In the genomic region with DNA sequence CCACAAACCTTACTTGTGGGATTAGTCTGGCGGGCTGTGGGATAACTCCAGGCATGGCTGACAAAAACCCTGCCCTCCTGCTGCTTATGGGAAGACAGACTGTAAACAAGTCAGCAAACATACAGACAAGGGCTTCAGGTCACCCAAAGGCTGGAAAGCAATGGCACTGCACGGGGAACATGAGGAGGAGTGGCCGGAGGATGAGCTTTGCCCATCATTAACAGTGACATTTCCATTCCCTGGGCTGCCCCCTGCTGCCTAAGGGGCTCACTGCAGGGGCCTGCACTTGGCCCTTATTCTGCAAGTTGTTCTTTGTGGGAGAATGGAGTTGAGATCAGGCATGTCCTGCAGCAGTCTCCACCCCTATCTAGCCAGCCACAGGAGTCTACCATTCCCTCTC, we compare ENCODE assay signal across 11 cellular contexts.
A peak's percentile ranks its signal among the peaks of the same experiment; 100 is the strongest.
DNase-seq lines count a peak whose midpoint lies in the region; ATAC-seq and TF ChIP-seq lines count a peak whose summit lies in the region.
"Had no signal": no experiment of that assay in that cellular context is flagged by ENCODE, and none has a peak within 500 bp of the region (broad histone marks: within the 10 kb centered on the region; RNA-seq: fewer than 3 reads in every experiment).

No MANE protein-coding gene starts in this region.

- 32% methylated on average over 3 of the region's 3 CpGs for WGBS in smooth muscle cell (ENCODE audit: low lambda C conversion rate)

- no peaks in the 10 kb centered on the region for H3K4me1 ChIP-seq in smooth muscle cell (ENCODE audit: low read depth)

- TF ChIP-seq CTCF in NB4 (IDR thresholded peaks at IDR 0.05; ENCODE audit: low read depth, low read length): peak; percentile 49
- TF ChIP-seq CTCF in smooth muscle cell (IDR thresholded peaks at IDR 0.05; ENCODE audit: borderline replicate concordance, insufficient read depth, poor library complexity, severe bottlenecking): peak; percentile 29
- no peak for TF ChIP-seq CTCF in GM10248 (IDR thresholded peaks at IDR 0.05; ENCODE audit: control extremely low read depth, extremely low read depth, low read depth, missing control alignments)

- H4K20me1 ChIP-seq in smooth muscle cell (ENCODE audit: low read depth): no peaks in the 10 kb centered on the region

- peak; percentile 69 for DNase-seq in NCI-H2227 (lab: John Stamatoyannopoulos, UW; ENCODE audit: unreplicated experiment)
- DNase-seq in NCI-H2227 treated with DMSO at 0.1 percent for 48 hours (lab: John Stamatoyannopoulos, UW): no peak
- DNase-seq in NB4 (ENCODE audit: low read depth): peak; percentile 16
- DNase-seq in germinal center (ENCODE audit: low spot score): peak; percentile 21
- DNase-seq in smooth muscle cell (lab: John Stamatoyannopoulos, UW; ENCODE audit: unreplicated experiment): no peak
- no peak for DNase-seq in GM10248 (ENCODE audit: extremely low spot score)
- DNase-seq: activated naive CD4-positive, alpha-beta T cell treated with anti-CD3 and anti-CD28 coated beads, Interleukin-2, amount 10 ng/mL, durations not matched to agents 7 days and 5 days; NCI-H187 had no signal

- TF ChIP-seq POLR2A in NB4 (IDR thresholded peaks at IDR 0.05; ENCODE audit: extremely low read depth, insufficient read length): no peak

- no peaks in the 10 kb centered on the region for H3K79me2 ChIP-seq in smooth muscle cell (ENCODE audit: low read depth)

- H3K4me3 ChIP-seq in NB4 (ENCODE audit: low read depth, low read length) (no peak overlapping the region), smooth muscle cell (no peak overlapping the region)

- CTCF ChIA-PET in GM10248 (lab: Yijun Ruan, JAX): interaction anchor here (1.3 kb wide), 1 partner anchor 222 kb away, joined by 3 read pairs; no protein-coding TSS in a partner anchor

- no peak overlapping the region for H3K9ac ChIP-seq in smooth muscle cell (ENCODE audit: low read depth)

- H3K27me3 ChIP-seq in smooth muscle cell (ENCODE audit: low read depth): no peaks in the 10 kb centered on the region

- no peaks in the 10 kb centered on the region for H3F3A ChIP-seq in smooth muscle cell (ENCODE audit: low read depth)

- H3K9me3 ChIP-seq in smooth muscle cell (replicated peaks; ENCODE audit: low read depth): no peaks in the 10 kb centered on the region

- no peaks in the 10 kb centered on the region for H3K36me3 ChIP-seq in smooth muscle cell (ENCODE audit: low read depth)

- POLR2A ChIA-PET in GM10248 (lab: Yijun Ruan, JAX): no interaction called here

- ATAC-seq in GM21619 (IDR thresholded peaks at IDR 0.05; ENCODE audit: unreplicated experiment): no peak
- ATAC-seq in HG02870 (IDR thresholded peaks at IDR 0.05; ENCODE audit: unreplicated experiment): no peak

- no peak overlapping the region for H3K27ac ChIP-seq in smooth muscle cell (ENCODE audit: low read depth)
- H3K27ac ChIP-seq: epithelial cell of prostate had no signal

- no peak overlapping the region for H3K4me2 ChIP-seq in smooth muscle cell

- no peak overlapping the region for H2AFZ ChIP-seq in smooth muscle cell (ENCODE audit: low read depth)

Comparison
In these comparisons a context has a peak if more than half of its experiments do, and no peak if none do; other contexts are left out.
1. DNase-seq: peak in NCI-H2227 (single experiment), NB4 (single experiment) and germinal center (single experiment); none in NCI-H2227 treated with DMSO at 0.1 percent for 48 hours (single experiment), smooth muscle cell (single experiment) and GM10248 (single experiment).